Comparison of ENCODE assay signal across 23 cellular contexts in the genomic region with DNA sequence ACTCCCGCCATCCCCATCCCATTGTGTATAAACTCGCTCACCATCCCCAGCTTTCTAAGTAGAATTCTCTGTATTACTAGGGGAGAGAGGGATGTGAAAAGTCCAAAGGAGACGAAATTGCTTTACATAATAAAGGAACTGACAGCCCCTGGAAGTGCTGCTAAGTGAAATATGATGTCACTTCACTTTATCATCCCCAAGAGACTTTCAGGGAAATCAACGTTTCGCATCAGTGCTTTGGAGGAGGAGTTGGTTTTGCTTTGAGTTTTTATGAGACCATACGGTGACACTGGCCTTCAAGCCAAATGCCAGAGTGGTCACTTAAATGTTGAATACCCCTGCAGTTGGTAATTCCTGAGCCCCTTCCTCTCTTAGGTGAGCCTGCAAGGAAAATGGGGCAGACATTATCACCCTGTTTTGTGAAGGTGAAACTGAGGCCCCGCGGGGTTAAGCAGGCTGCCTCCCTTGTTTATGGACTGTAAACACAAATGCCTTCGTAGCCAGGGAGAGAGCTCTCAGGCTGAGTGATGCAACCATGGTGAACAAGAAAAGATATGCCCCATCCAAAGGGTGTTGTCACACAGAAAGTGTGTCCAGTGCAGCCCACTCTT. TPM values are rescaled to one million over a fixed set of nuclear protein-coding genes. Genes with fewer than 3 reads are reported as not detected.
DNase-seq lines count a peak whose midpoint lies in the region; ATAC-seq and TF ChIP-seq lines count a peak whose summit lies in the region.
"Had no signal": no experiment of that assay in that cellular context is flagged by ENCODE, and none has a peak within 500 bp of the region (broad histone marks: within the 10 kb centered on the region; RNA-seq: fewer than 3 reads in every experiment).

No MANE protein-coding gene starts in this region.

- no peaks in the 10 kb centered on the region for H3K36me3 ChIP-seq in GM23338 (ENCODE audit: insufficient read depth)
- H3K36me3 ChIP-seq: left ventricle myocardium inferior, upper lobe of left lung had no signal

- H3K4me1 ChIP-seq in GM23338 (ENCODE audit: insufficient read depth) = peaks cover 5% of the 10 kb centered on the region
- H3K4me1 ChIP-seq: left ventricle myocardium inferior, upper lobe of left lung had no signal

- H3K27me3 Mint-ChIP-seq in GM23338 (ENCODE audit: insufficient read depth, low read depth, poor library complexity) (peaks cover 4% of the 10 kb centered on the region), nephron (ENCODE audit: low read depth) (peaks cover 7% of the 10 kb centered on the region)

- H3K9me2 ChIP-seq in GM23338 (ENCODE audit: insufficient read depth) = peaks cover 13% of the 10 kb centered on the region; the same call in 1 of the 2 replicates

- H3K4me2 ChIP-seq in GM23338 = no peak overlapping the region

- ATAC-seq in GM23338 = no peak
- ATAC-seq: right cardiac atrium had no signal

- H3K27ac Mint-ChIP-seq in GM23338 (no peak overlapping the region), nephron (peak overlapping the region in 2 of 3 experiments; percentile 43 to 54)
- H3K27ac Mint-ChIP-seq: activated naive CD4-positive, alpha-beta T cell treated with anti-CD3 and anti-CD28 coated beads, Interleukin-2, amount 50 U/mL, for 24 hours; CD8-positive, alpha-beta memory T cell had no signal

- H2AFZ ChIP-seq in GM23338 = peak overlapping the region; percentile 48; the same call in 1 of the 2 replicates
- H2AFZ ChIP-seq: GM23248 had no signal

- no peaks in the 10 kb centered on the region for H4K20me1 ChIP-seq in GM23338 (replicated peaks; ENCODE audit: insufficient read depth)

- H3K36me3 Mint-ChIP-seq in GM23338 (ENCODE audit: low read depth) (no peaks in the 10 kb centered on the region), nephron (ENCODE audit: low read depth) (peaks cover 3% of the 10 kb centered on the region)
- H3K36me3 Mint-ChIP-seq: activated naive CD4-positive, alpha-beta T cell treated with anti-CD3 and anti-CD28 coated beads, Interleukin-2, amount 50 U/mL, for 24 hours; CD8-positive, alpha-beta memory T cell had no signal

- H3K4me3 ChIP-seq in GM23338 = no peak overlapping the region
- H3K4me3 ChIP-seq: GM23248, left ventricle myocardium inferior, upper lobe of left lung had no signal

- H3K4me1 Mint-ChIP-seq in GM23338 (peaks cover 13% of the 10 kb centered on the region), nephron (peaks cover 12% of the 10 kb centered on the region)
- H3K4me1 Mint-ChIP-seq: activated naive CD4-positive, alpha-beta T cell treated with anti-CD3 and anti-CD28 coated beads, Interleukin-2, amount 50 U/mL, for 24 hours; CD8-positive, alpha-beta memory T cell had no signal

- no peak overlapping the region for H3K27ac ChIP-seq in GM23338 (ENCODE audit: low read depth)
- H3K27ac ChIP-seq: GM23248, left ventricle myocardium inferior, upper lobe of left lung had no signal

- TF ChIP-seq CTCF in GM23338 (conservative IDR thresholded peaks at IDR 0.05; ENCODE audit: low read depth in 2 of 2) (no peak), nephron (IDR thresholded peaks at IDR 0.05; ENCODE audit: unreplicated experiment in 3 of 3) (no peak)

- no peaks in the 10 kb centered on the region; the same call in 2 of the 3 replicates for H3K9me3 Mint-ChIP-seq in GM23338
- peaks cover 5% of the 10 kb centered on the region for H3K9me3 Mint-ChIP-seq in nephron
- H3K9me3 Mint-ChIP-seq: activated naive CD4-positive, alpha-beta T cell treated with anti-CD3 and anti-CD28 coated beads, Interleukin-2, amount 50 U/mL, for 24 hours had no signal

- H3K27me3 ChIP-seq in GM23338 (ENCODE audit: insufficient read depth) = no peaks in the 10 kb centered on the region
- H3K27me3 ChIP-seq: upper lobe of left lung had no signal

- H3K79me2 ChIP-seq in GM23338 (replicated peaks; ENCODE audit: insufficient read depth) = no peaks in the 10 kb centered on the region

- H3K4me3 Mint-ChIP-seq in GM23338 (no peak overlapping the region), nephron (no peak overlapping the region)
- H3K4me3 Mint-ChIP-seq: activated naive CD4-positive, alpha-beta T cell treated with anti-CD3 and anti-CD28 coated beads, Interleukin-2, amount 50 U/mL, for 24 hours; CD8-positive, alpha-beta memory T cell had no signal

- peak; percentile 85 for DNase-seq in DMS79 (lab: John Stamatoyannopoulos, UW)
- no peak for DNase-seq in GM23338 (ENCODE audit: low spot score)
- peak; percentile 18 for DNase-seq in NCI-H2171 treated with DMSO at 0.1 percent for 48 hours (lab: John Stamatoyannopoulos, UW)
- DNase-seq in NCI-H748 treated with DMSO at 0.1 percent for 48 hours (lab: John Stamatoyannopoulos, UW) = no peak
- DNase-seq in KG1 (lab: John Stamatoyannopoulos, UW) = no peak
- DNase-seq in NK-92 (lab: John Stamatoyannopoulos, UW; ENCODE audit: unreplicated experiment) = no peak
- no peak for DNase-seq in effector CD8-positive, alpha-beta T cell (lab: John Stamatoyannopoulos, UW)
- DNase-seq: activated CD4-positive, alpha-beta T cell treated with anti-CD3 and anti-CD28 coated beads for 1 hour; activated CD8-positive, alpha-beta memory T cell treated with anti-CD3 and anti-CD28 coated beads for 24 hours; CD8-positive, alpha-beta memory T cell; GM23248; head of caudate nucleus; left ventricle myocardium inferior; NCI-H2029; NCI-H524 treated with DMSO at 0.1 percent for 48 hours; nucleus accumbens; OCI-M1; Right ventricle myocardium superior; stimulated activated CD8-positive, alpha-beta memory T cell treated with anti-CD3 and anti-CD28 coated beads, Interleukin-4, amount 100 ng/mL, for 48 hours; upper lobe of left lung had no signal

- no peaks in the 10 kb centered on the region for H3F3A ChIP-seq in GM23338 (replicated peaks; ENCODE audit: low read depth)

TF ChIP-seq in GM23338, 12 proteins besides CTCF, POLR2A, EP300 and RAD21 (continues in another document):
- TF ChIP-seq NANOG (IDR thresholded peaks at IDR 0.05; ENCODE audit: borderline replicate concordance) (no peak), REST (IDR thresholded peaks at IDR 0.05; ENCODE audit: unreplicated experiment) (no peak), EZH2 (IDR thresholded peaks at IDR 0.05; ENCODE audit: low read depth, unreplicated experiment) (no peak), JUNB (IDR thresholded peaks at IDR 0.05; ENCODE audit: unreplicated experiment) (no peak), CREB1 (CRISPR knock-in tag; IDR thresholded peaks at IDR 0.05; ENCODE audit: low read depth) (no peak), ZNF114 (CRISPR knock-in tag; IDR thresholded peaks at IDR 0.05) (no peak), ZNF331 (CRISPR knock-in tag; IDR thresholded peaks at IDR 0.05; ENCODE audit: low read depth) (no peak)

RNA-seq across cellular contexts. Expression of gene KAZN, which starts 58.4 kb away (rescaled TPM):
- total RNA-seq in GM23338 (2014; rRNA removed; shearing (Covaris generic)) = 10.0 and 15.0 TPM in 2 replicates
- 9.9 and 11.2 TPM in 2 replicates for polyA plus RNA-seq in GM23338 (2016; fragmentation: Nextera tagmentation; extraction: Ambion mirVana)

Comparison
In these comparisons a context has a peak if more than half of its experiments do, and no peak if none do; other contexts are left out.
1. DNase-seq: peak in DMS79 (single experiment) and NCI-H2171 treated with DMSO at 0.1 percent for 48 hours (single experiment); none in GM23338 (single experiment), NCI-H748 treated with DMSO at 0.1 percent for 48 hours (single experiment), KG1 (single experiment), NK-92 (single experiment) and effector CD8-positive, alpha-beta T cell (single experiment).